ENCODE assay signal across 8 cellular contexts in the genomic region with DNA sequence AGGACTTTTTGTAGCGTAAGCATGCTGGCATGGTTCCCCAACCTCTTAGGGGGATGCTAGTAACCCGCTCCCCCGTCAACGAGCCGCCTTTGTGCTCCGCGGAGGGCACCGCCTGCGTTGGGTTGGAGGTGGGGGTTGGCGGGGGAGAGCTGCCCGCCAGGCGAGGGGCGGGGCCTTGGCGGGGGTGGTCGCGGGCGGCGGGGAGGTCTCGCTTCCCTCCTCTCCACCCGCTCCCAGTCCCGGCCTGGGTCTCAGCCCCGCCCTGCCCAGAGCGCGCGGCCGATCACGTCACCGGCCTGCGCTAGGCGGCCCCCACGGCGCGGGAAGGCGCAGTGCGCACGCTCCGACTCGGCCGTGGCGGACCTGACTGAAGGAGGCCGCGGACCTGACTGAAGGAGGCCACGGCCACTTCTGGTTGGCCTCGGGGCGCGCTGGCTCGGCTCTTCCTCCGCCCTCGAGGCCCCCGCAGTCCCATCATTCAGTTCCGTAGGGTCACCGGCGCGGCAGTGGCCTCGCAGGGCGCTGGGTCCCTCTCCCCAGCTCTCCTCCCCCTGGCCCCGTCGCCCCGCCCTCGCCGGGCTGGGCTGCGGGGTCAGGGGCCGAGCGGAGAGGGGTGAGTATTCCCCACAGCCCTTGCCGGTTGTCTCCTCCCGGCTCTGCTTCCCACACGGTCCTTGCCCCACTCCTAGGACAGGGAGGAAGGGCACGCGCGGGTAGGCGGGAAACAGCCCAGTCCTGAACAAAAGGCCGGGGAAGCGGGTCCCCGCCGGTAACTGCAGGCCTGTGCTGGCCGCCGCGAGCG. TPM values are rescaled to one million over a fixed set of nuclear protein-coding genes. Genes with fewer than 3 reads are reported as not detected.
DNase-seq lines count a peak whose midpoint lies in the region; ATAC-seq and TF ChIP-seq lines count a peak whose summit lies in the region.

A gene (plus strand): TSS at position 330 of the 802 bp plus-strand sequence. CDS start 15,548 bp downstream, outside the sequence.

- no peak for TF ChIP-seq CTCF in osteoblast (IDR thresholded peaks at IDR 0.05; ENCODE audit: extremely low read depth, low read depth, low read length)
- TF ChIP-seq CTCF in thoracic aorta (IDR thresholded peaks at IDR 0.05): no peak

- H3K9me3 ChIP-seq in SK-N-MC (ENCODE audit: low read depth, low read length) (no peaks in the 10 kb centered on the region), osteoblast (ENCODE audit: low read depth, low read length) (no peaks in the 10 kb centered on the region), thoracic aorta (no peaks in the 10 kb centered on the region)

- ATAC-seq in HG02588 (IDR thresholded peaks at IDR 0.05; ENCODE audit: unreplicated experiment) (peak; percentile 97), thoracic aorta (ENCODE audit: insufficient number of reproducible peaks, low FRiP score, low read depth) (peak; percentile 98)
- ATAC-seq in activated naive CD4-positive, alpha-beta T cell treated with anti-CD3 and anti-CD28 coated beads, Interleukin-2, amount 50 U/mL, for 72 hours: peak; percentile 97

- H3K36me3 Mint-ChIP-seq in activated naive CD4-positive, alpha-beta T cell treated with anti-CD3 and anti-CD28 coated beads, Interleukin-2, amount 50 U/mL, for 72 hours: peaks cover 0 to 6% of the 10 kb centered on the region in 2 donors

- H3K27me3 ChIP-seq in osteoblast (ENCODE audit: insufficient read depth, low read length): no peaks in the 10 kb centered on the region
- no peaks in the 10 kb centered on the region for H3K27me3 ChIP-seq in thoracic aorta (replicated peaks; ENCODE audit: insufficient read depth)

- H4K20me1 ChIP-seq in osteoblast (ENCODE audit: insufficient read depth, low read length): no peaks in the 10 kb centered on the region

- peak within 1 kb of the TSS; percentile 93 for H3K4me2 ChIP-seq in osteoblast (ENCODE audit: insufficient read depth, low read length)

- peaks cover 6% of the 10 kb centered on the region for H3K36me3 ChIP-seq in SK-N-MC (ENCODE audit: insufficient read depth, low read length)
- H3K36me3 ChIP-seq in osteoblast (ENCODE audit: insufficient read depth, low read length): no peaks in the 10 kb centered on the region
- no peaks in the 10 kb centered on the region for H3K36me3 ChIP-seq in thoracic aorta

- H3K9ac ChIP-seq in SK-N-MC (ENCODE audit: insufficient read length): peak within 1 kb of the TSS; percentile 100

- H3K27ac Mint-ChIP-seq in activated naive CD4-positive, alpha-beta T cell treated with anti-CD3 and anti-CD28 coated beads, Interleukin-2, amount 50 U/mL, for 72 hours: peak within 1 kb of the TSS; percentile 97 to 98

- DNase-seq in NCI-H1048 (lab: John Stamatoyannopoulos, UW): peak; percentile 84
- DNase-seq in SK-N-MC (ENCODE audit: low read depth, low spot score): no peak
- DNase-seq in activated naive CD4-positive, alpha-beta T cell treated with anti-CD3 and anti-CD28 coated beads, Interleukin-2, amount 50 U/mL, for 72 hours (ENCODE audit: low spot score in 2 of 2): peak; percentile 89 to 94
- DNase-seq in glomerular visceral epithelial cell (ENCODE audit: extremely low spot score): peak; percentile 97
- peak; percentile 99 for DNase-seq in osteoblast (ENCODE audit: insufficient read length, low spot score, missing footprints)
- DNase-seq in thoracic aorta (ENCODE audit: low spot score): peak; percentile 46

- H3K79me2 ChIP-seq in osteoblast (ENCODE audit: insufficient read depth, low read length): no peaks in the 10 kb centered on the region

- H3K4me1 ChIP-seq in osteoblast (ENCODE audit: insufficient read depth, low read length) (peaks cover 5% of the 10 kb centered on the region), thoracic aorta (ENCODE audit: control insufficient read depth in 1 of 2, low read depth in 2 of 2) (peaks cover 0 to 6% of the 10 kb centered on the region in 2 donors)

- H2AFZ ChIP-seq in osteoblast (ENCODE audit: low read length): peak within 1 kb of the TSS; percentile 92

- H3K27ac ChIP-seq in SK-N-MC: peak within 1 kb of the TSS; percentile 93
- peak within 1 kb of the TSS; percentile 91 for H3K27ac ChIP-seq in osteoblast (ENCODE audit: low read depth, low read length)
- peak within 1 kb of the TSS; percentile 93 to 96 for H3K27ac ChIP-seq in thoracic aorta

- no peaks in the 10 kb centered on the region for H3K9me3 Mint-ChIP-seq in activated naive CD4-positive, alpha-beta T cell treated with anti-CD3 and anti-CD28 coated beads, Interleukin-2, amount 50 U/mL, for 72 hours

- H3K4me3 ChIP-seq in GM08714 (ENCODE audit: low read length) (peak within 1 kb of the TSS; percentile 97), SK-N-MC (peak within 1 kb of the TSS; percentile 98), osteoblast (ENCODE audit: insufficient read depth, low read length) (peak within 1 kb of the TSS; percentile 87), thoracic aorta (peak within 1 kb of the TSS; percentile 92)

RNA-seq across cellular contexts. Expression of the gene that starts here (rescaled TPM):
- 1 to 10 TPM; 4.5 to 7.3 TPM for total RNA-seq in activated naive CD4-positive, alpha-beta T cell treated with anti-CD3 and anti-CD28 coated beads, Interleukin-2, amount 50 U/mL, for 72 hours
- total RNA-seq in osteoblast: 6.5 and 7.4 TPM in 2 replicates
- 1 to 10 TPM; 5.7 to 9.9 TPM for total RNA-seq in thoracic aorta
